In genomic region chr11:65110354-65110861, GRCh38 we compare ENCODE assay signal across 8 cellular contexts. TPM values are rescaled to one million over a fixed set of nuclear protein-coding genes. Genes with fewer than 3 reads are reported as not detected.
DNase-seq lines count a peak whose midpoint lies in the region; ATAC-seq, FAIRE-seq and TF ChIP-seq lines count a peak whose summit lies in the region.

No MANE protein-coding gene starts in this region.

- DNase-seq in DMS 273 treated with DMSO at 0.1 percent for 48 hours (lab: John Stamatoyannopoulos, UW) (peak; percentile 55), HTR-8/SVneo (ENCODE audit: insufficient read length, low spot score) (peak; percentile 83), dorsolateral prefrontal cortex (peak; percentile 84 to 93 (median 88)), medulla oblongata (ENCODE audit: extremely low spot score) (peak; percentile 91)
- peak; percentile 72 for DNase-seq in NK-92 treated with Interleukin-12 subunit alpha and Interleukin-12 subunit beta, amount 100 ng/mL, for 24 hours (lab: John Stamatoyannopoulos, UW)
- DNase-seq in activated CD4-positive, alpha-beta memory T cell treated with anti-CD3 and anti-CD28 coated beads, Interleukin-2, amount 10 ng/mL, durations not matched to agents 7 days and 5 days, result peak; percentile 95
- peak; percentile 85 for DNase-seq in stimulated activated CD8-positive, alpha-beta memory T cell treated with anti-CD3 and anti-CD28 coated beads, Interleukin-12 subunit alpha, Interleukin-12 subunit beta, amount 100 ng/mL, for 4 hours (ENCODE audit: low read depth)

- H3K4me3 ChIP-seq in dorsolateral prefrontal cortex, result peak overlapping the region in 23 of 59 donors; percentile 6 to 72 (median 20)

- H3K27me3 Mint-ChIP-seq in activated CD4-positive, alpha-beta memory T cell treated with anti-CD3 and anti-CD28 coated beads, Interleukin-2, amount 10 ng/mL, durations not matched to agents 7 days and 5 days, result no peaks in the 10 kb centered on the region

- ATAC-seq in GM18870 (IDR thresholded peaks at IDR 0.05; ENCODE audit: unreplicated experiment), result no peak

- intact Hi-C loops in dorsolateral prefrontal cortex (cut with DNase I), result loop anchor here (5.0 to 10.0 kb wide), 3 partner anchors 83 to 226 kb away; partner anchors contain the start of genes ATG2A (in 2 of the 2) and SNX15 (in 2 of the 2)

- H3K36me3 Mint-ChIP-seq in activated CD4-positive, alpha-beta memory T cell treated with anti-CD3 and anti-CD28 coated beads, Interleukin-2, amount 10 ng/mL, durations not matched to agents 7 days and 5 days (ENCODE audit: low read depth), result peaks cover 16% of the 10 kb centered on the region

- CTCF ChIA-PET in activated CD4-positive, alpha-beta memory T cell treated with anti-CD3 and anti-CD28 coated beads, Interleukin-2, amount 10 ng/mL, durations not matched to agents 7 days and 5 days (lab: Charles Lee), result interaction anchor here (0.7 to 5.2 kb wide), 22 partner anchors 9 to 331 kb away, joined by 3 to 89 read pairs (median 4); partner anchors contain the start of genes ARL2, CAPN1, CDCA5 and FAU

- no peaks in the 10 kb centered on the region for H3K9me3 Mint-ChIP-seq in activated CD4-positive, alpha-beta memory T cell treated with anti-CD3 and anti-CD28 coated beads, Interleukin-2, amount 10 ng/mL, durations not matched to agents 7 days and 5 days

- H3K27ac Mint-ChIP-seq in activated CD4-positive, alpha-beta memory T cell treated with anti-CD3 and anti-CD28 coated beads, Interleukin-2, amount 10 ng/mL, durations not matched to agents 7 days and 5 days, result peak overlapping the region; percentile 44

- H3K4me1 Mint-ChIP-seq in activated CD4-positive, alpha-beta memory T cell treated with anti-CD3 and anti-CD28 coated beads, Interleukin-2, amount 10 ng/mL, durations not matched to agents 7 days and 5 days, result peaks cover 43% of the 10 kb centered on the region

- no peak for FAIRE-seq in HTR-8/SVneo (lab: Jason Lieb, UNC)

- TF ChIP-seq CTCF in dorsolateral prefrontal cortex (IDR thresholded peaks at IDR 0.05 in 54 of 56, conservative IDR thresholded peaks at IDR 0.05 in 2 of 56; ENCODE audit: low read depth in 1 of 56, partially characterized antibody in 56 of 56), result peak; percentile 94 to 100 (median 99)

- no peak overlapping the region for H3K4me3 Mint-ChIP-seq in activated CD4-positive, alpha-beta memory T cell treated with anti-CD3 and anti-CD28 coated beads, Interleukin-2, amount 10 ng/mL, durations not matched to agents 7 days and 5 days

- POLR2A ChIA-PET in activated CD4-positive, alpha-beta memory T cell treated with anti-CD3 and anti-CD28 coated beads, Interleukin-2, amount 10 ng/mL, durations not matched to agents 7 days and 5 days (lab: Charles Lee), result interaction anchor here (0.6 to 5.7 kb wide), 12 partner anchors 11 to 366 kb away, joined by 3 to 83 read pairs (median 10); partner anchors contain the start of genes ARL2, CAPN1, CDCA5 and EHD1

- no peaks in the 10 kb centered on the region for H3K27me3 ChIP-seq in dorsolateral prefrontal cortex

- peak overlapping the region in 57 of 59 donors; percentile 22 to 92 (median 83) for H3K27ac ChIP-seq in dorsolateral prefrontal cortex

RNA-seq across cellular contexts. Expression of gene TM7SF2, which starts 1.3 kb away (rescaled TPM):
- total RNA-seq in activated CD4-positive, alpha-beta memory T cell treated with anti-CD3 and anti-CD28 coated beads, Interleukin-2, amount 10 ng/mL, durations not matched to agents 7 days and 5 days, result 10 to 100 TPM; 27.2 to 28.4 TPM
- 10 to 100 TPM; 26.8 to 66.8 (median 45.6) TPM for total RNA-seq in dorsolateral prefrontal cortex

RNA-seq across cellular contexts. Expression of gene ZNHIT2, which starts 7.1 kb away (rescaled TPM):
- total RNA-seq in activated CD4-positive, alpha-beta memory T cell treated with anti-CD3 and anti-CD28 coated beads, Interleukin-2, amount 10 ng/mL, durations not matched to agents 7 days and 5 days, result 1 to 10 TPM; 8.1 to 8.6 TPM
- total RNA-seq in dorsolateral prefrontal cortex, result 10 to 100 TPM in 20 of 120 experiments, 1 to 10 TPM in 100; 4.6 to 13.3 (median 8.5) TPM

RNA-seq across cellular contexts. Expression of gene FAU, which starts 11.5 kb away (rescaled TPM):
- total RNA-seq in activated CD4-positive, alpha-beta memory T cell treated with anti-CD3 and anti-CD28 coated beads, Interleukin-2, amount 10 ng/mL, durations not matched to agents 7 days and 5 days, result 1,000 to 10,000 TPM in 1 of 2 experiments, 100 to 1,000 TPM in 1; 995 to 1,031 TPM
- total RNA-seq in dorsolateral prefrontal cortex, result 100 to 1,000 TPM; 297 to 519 (median 403) TPM

RNA-seq across cellular contexts. Expression of gene MRPL49, which starts 11.7 kb away (rescaled TPM):
- 10 to 100 TPM; 36.5 to 37.4 TPM for total RNA-seq in activated CD4-positive, alpha-beta memory T cell treated with anti-CD3 and anti-CD28 coated beads, Interleukin-2, amount 10 ng/mL, durations not matched to agents 7 days and 5 days
- total RNA-seq in dorsolateral prefrontal cortex, result 10 to 100 TPM; 25.1 to 58.7 (median 39.4) TPM

RNA-seq across cellular contexts. Expression of gene VPS51, which starts 14.4 kb away (rescaled TPM):
- total RNA-seq in activated CD4-positive, alpha-beta memory T cell treated with anti-CD3 and anti-CD28 coated beads, Interleukin-2, amount 10 ng/mL, durations not matched to agents 7 days and 5 days, result 100 to 1,000 TPM; 117 to 123 TPM
- total RNA-seq in dorsolateral prefrontal cortex, result 100 to 1,000 TPM in 119 of 120 experiments, 10 to 100 TPM in 1; 97.3 to 182 (median 137) TPM
